Comparison of ENCODE assay signal across 8 cellular contexts in the genomic region with DNA sequence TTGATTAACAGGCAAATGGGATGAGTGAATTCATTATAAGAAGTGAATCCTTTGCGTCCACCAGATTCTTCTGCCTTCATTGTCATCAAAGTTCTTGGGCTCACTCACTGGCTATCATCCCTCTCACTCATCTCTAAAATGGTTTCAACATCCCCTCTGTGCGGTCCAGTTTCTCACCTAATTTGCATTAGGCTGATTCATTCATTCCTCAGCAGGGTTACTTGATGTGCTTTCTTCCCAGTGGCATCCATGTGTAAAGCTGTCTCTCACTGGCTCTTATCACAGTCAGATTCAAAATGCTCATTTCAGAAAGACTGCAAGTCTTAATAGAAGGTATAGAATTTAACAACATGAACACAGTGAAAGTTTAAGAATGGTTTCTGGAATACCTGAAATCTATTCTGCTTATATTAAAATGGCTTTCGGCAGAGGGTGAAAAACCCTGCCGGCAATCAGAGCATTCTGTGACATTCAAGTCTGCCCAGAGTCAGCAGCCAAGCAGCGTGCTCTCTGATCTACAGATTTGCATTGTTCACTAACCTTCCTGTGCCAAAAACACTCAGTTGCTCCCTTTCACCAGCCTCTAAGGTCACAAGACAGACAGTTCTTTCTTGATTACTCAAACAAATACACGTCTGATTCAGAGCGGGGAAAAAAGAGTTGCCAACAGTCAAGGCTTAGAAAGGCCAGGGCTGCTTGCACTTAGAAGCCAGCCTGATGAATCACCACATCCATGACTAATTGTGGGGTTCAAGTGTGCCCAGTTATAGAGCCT.
DNase-seq lines count a peak whose midpoint lies in the region; ATAC-seq and TF ChIP-seq lines count a peak whose summit lies in the region.

No MANE protein-coding gene starts in this region.

- intact Hi-C loops in tibial artery (cut with DNase I; ENCODE audit: low total_unique reads), result loop anchor here (5.0 kb wide), 1 partner anchor 45 kb away; no protein-coding TSS in a partner anchor

- H3K36me3 ChIP-seq in mucosa of rectum (ENCODE audit: control insufficient read depth in 2 of 2, insufficient read depth in 2 of 2, low read length in 2 of 2) (no peaks in the 10 kb centered on the region), tibial artery (no peaks in the 10 kb centered on the region)

- H3K27me3 ChIP-seq in mucosa of rectum (ENCODE audit: control insufficient read depth in 2 of 2, insufficient read depth in 2 of 2, low read length in 2 of 2) (no peaks in the 10 kb centered on the region), tibial artery (no peaks in the 10 kb centered on the region)

- H3K9me3 ChIP-seq in mucosa of rectum (ENCODE audit: control insufficient read depth in 2 of 2, low read length in 2 of 2), result no peaks in the 10 kb centered on the region
- no peaks in the 10 kb centered on the region for H3K9me3 ChIP-seq in tibial artery

- no peak overlapping the region for H3K4me3 ChIP-seq in mucosa of rectum (ENCODE audit: low read length in 2 of 2)
- H3K4me3 ChIP-seq in tibial artery, result peak overlapping the region; percentile 1 to 9

- peak; percentile 91 for ATAC-seq in GM18505 (IDR thresholded peaks at IDR 0.05; ENCODE audit: unreplicated experiment)

- H3K9ac ChIP-seq in mucosa of rectum (ENCODE audit: low read depth in 1 of 2, low read length in 2 of 2), result no peak overlapping the region

- DNase-seq in GOT3 (lab: John Stamatoyannopoulos, UW) (peak; percentile 30), M059J (ENCODE audit: low read depth) (peak; percentile 100), dedifferentiated amniotic fluid mesenchymal stem cell (ENCODE audit: extremely low spot score) (peak; percentile 97), tibial artery (peak; percentile 77 to 84), SKM-1 treated with dmso at 0.1 percent for 144 hours (lab: John Stamatoyannopoulos, UW; ENCODE audit: unreplicated experiment) (no peak), NCI-H2107 (lab: John Stamatoyannopoulos, UW) (no peak)

- H3K27ac ChIP-seq in mucosa of rectum (ENCODE audit: low read depth in 2 of 2, low read length in 2 of 2) (peak overlapping the region; percentile 13 to 27), tibial artery (peak overlapping the region; percentile 75 to 79)

- no peaks in the 10 kb centered on the region for H3K4me1 ChIP-seq in mucosa of rectum (ENCODE audit: control insufficient read depth in 2 of 2, insufficient read depth in 2 of 2, low read length in 2 of 2)
- H3K4me1 ChIP-seq in tibial artery, result peaks cover 0 to 32% (median 16%) of the 10 kb centered on the region in 4 donors

- no peak for TF ChIP-seq CTCF in tibial artery (IDR thresholded peaks at IDR 0.05)

- no peak for TF ChIP-seq POLR2A in GM18505 (IDR thresholded peaks at IDR 0.05; ENCODE audit: borderline replicate concordance, extremely low read depth, insufficient read depth, insufficient read length)

Comparison
In these comparisons a context has a peak if more than half of its experiments do, and no peak if none do; other contexts are left out.
1. DNase-seq: peak in GOT3 (single experiment), M059J (single experiment), dedifferentiated amniotic fluid mesenchymal stem cell (single experiment) and tibial artery (2 of 2); none in SKM-1 treated with dmso at 0.1 percent for 144 hours (single experiment) and NCI-H2107 (single experiment).
2. H3K4me3 ChIP-seq: peak in tibial artery (2 of 2); none in mucosa of rectum (0 of 2).